20 cellular contexts compared by ENCODE assay signal in the genomic region with DNA sequence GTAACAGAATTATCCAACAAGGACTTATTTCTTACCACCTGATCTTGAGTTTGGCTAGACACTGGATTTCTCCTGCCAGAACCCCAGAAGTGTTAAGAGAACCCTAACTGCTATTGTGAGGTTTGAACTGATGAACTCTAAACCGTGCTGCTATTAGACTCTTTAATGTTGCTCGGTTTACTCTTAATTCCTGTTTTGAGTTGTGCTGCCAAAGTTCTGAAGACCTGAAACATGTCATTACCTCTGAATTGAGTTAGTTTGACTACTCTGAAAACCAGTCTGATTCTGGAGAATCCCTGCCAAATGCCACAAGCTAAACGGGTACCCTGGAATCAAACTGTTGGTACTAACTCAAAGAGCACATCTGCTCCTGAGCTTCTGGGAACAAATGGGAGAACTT.
DNase-seq lines count a peak whose midpoint lies in the region; ATAC-seq, FAIRE-seq and TF ChIP-seq lines count a peak whose summit lies in the region.
"Had no signal": no experiment of that assay in that cellular context is flagged by ENCODE, and none has a peak within 500 bp of the region (broad histone marks: within the 10 kb centered on the region; RNA-seq: fewer than 3 reads in every experiment).

No MANE protein-coding gene starts in this region.

- H3K4me1 Mint-ChIP-seq in activated T-cell treated with anti-CD3 and anti-CD28 coated beads, Interleukin-2, amount 50 U/mL, for 4 hours (ENCODE audit: low read depth) = peaks cover 66% of the 10 kb centered on the region
- H3K4me1 Mint-ChIP-seq in activated T-helper 17 cell treated with anti-CD3 and anti-CD28 coated beads, Interleukin-2, amount 50 U/mL, for 72 hours = peaks cover 47% of the 10 kb centered on the region
- H3K4me1 Mint-ChIP-seq in chondrocyte (ENCODE audit: low read depth) = peaks cover 47% of the 10 kb centered on the region

- no peak overlapping the region for H3K27ac Mint-ChIP-seq in activated T-helper 17 cell treated with anti-CD3 and anti-CD28 coated beads, Interleukin-2, amount 50 U/mL, for 72 hours
- no peak overlapping the region for H3K27ac Mint-ChIP-seq in chondrocyte (ENCODE audit: unreplicated experiment)

- no peak for DNase-seq in activated T-cell treated with anti-CD3 and anti-CD28 coated beads, Interleukin-2, amount 50 U/mL, for 4 hours
- DNase-seq in activated T-cell treated with anti-CD3 and anti-CD28 coated beads, Interleukin-2, amount 50 U/mL, for 1 hour = no peak
- DNase-seq in GM18507 (ENCODE audit: extremely low spot score, insufficient read length, low read depth) = no peak
- no peak for DNase-seq in chondrocyte (ENCODE audit: low spot score)
- no peak for DNase-seq in A172 (ENCODE audit: low spot score)
- DNase-seq: ACHN; BE2C; C1 segment of cervical spinal cord; Caco-2; CD4-positive, CD25-positive, alpha-beta regulatory T cell; H9; IMR-90 had no signal

- no peak for TF ChIP-seq CTCF in chondrocyte (IDR thresholded peaks at IDR 0.05)

- no peaks in the 10 kb centered on the region for H3K27me3 Mint-ChIP-seq in activated T-cell treated with anti-CD3 and anti-CD28 coated beads, Interleukin-2, amount 50 U/mL, for 4 hours (ENCODE audit: low read depth)
- no peaks in the 10 kb centered on the region for H3K27me3 Mint-ChIP-seq in activated T-helper 17 cell treated with anti-CD3 and anti-CD28 coated beads, Interleukin-2, amount 50 U/mL, for 72 hours
- no peaks in the 10 kb centered on the region for H3K27me3 Mint-ChIP-seq in chondrocyte (ENCODE audit: low read depth)
- H3K27me3 Mint-ChIP-seq: CD4-positive, CD25-positive, alpha-beta regulatory T cell had no signal

- H3K36me3 Mint-ChIP-seq in activated T-cell treated with anti-CD3 and anti-CD28 coated beads, Interleukin-2, amount 50 U/mL, for 4 hours (ENCODE audit: insufficient read depth) = peaks cover 11% of the 10 kb centered on the region
- H3K36me3 Mint-ChIP-seq in activated T-helper 17 cell treated with anti-CD3 and anti-CD28 coated beads, Interleukin-2, amount 50 U/mL, for 72 hours (ENCODE audit: low read depth) = peaks cover 6% of the 10 kb centered on the region
- no peaks in the 10 kb centered on the region for H3K36me3 Mint-ChIP-seq in chondrocyte (ENCODE audit: low read depth)

- no peak overlapping the region for H3K4me3 Mint-ChIP-seq in activated T-cell treated with anti-CD3 and anti-CD28 coated beads, Interleukin-2, amount 50 U/mL, for 4 hours
- peak overlapping the region; percentile 27 for H3K4me3 Mint-ChIP-seq in activated T-helper 17 cell treated with anti-CD3 and anti-CD28 coated beads, Interleukin-2, amount 50 U/mL, for 72 hours
- H3K4me3 Mint-ChIP-seq in chondrocyte (ENCODE audit: unreplicated experiment) = no peak overlapping the region
- H3K4me3 Mint-ChIP-seq: CD4-positive, CD25-positive, alpha-beta regulatory T cell; H9 had no signal

- peak; percentile 20 to 45 for ATAC-seq in activated T-cell treated with anti-CD3 and anti-CD28 coated beads, Interleukin-2, amount 50 U/mL, for 4 hours
- ATAC-seq in activated T-helper 17 cell treated with anti-CD3 and anti-CD28 coated beads, Interleukin-2, amount 50 U/mL, for 72 hours (replicated peaks) = peak; percentile 51
- no peak for ATAC-seq in GM19467 (IDR thresholded peaks at IDR 0.05; ENCODE audit: unreplicated experiment)

- H3K9me3 Mint-ChIP-seq in activated T-cell treated with anti-CD3 and anti-CD28 coated beads, Interleukin-2, amount 50 U/mL, for 4 hours = no peaks in the 10 kb centered on the region
- H3K9me3 Mint-ChIP-seq in activated T-helper 17 cell treated with anti-CD3 and anti-CD28 coated beads, Interleukin-2, amount 50 U/mL, for 72 hours = no peaks in the 10 kb centered on the region
- no peaks in the 10 kb centered on the region for H3K9me3 Mint-ChIP-seq in chondrocyte (ENCODE audit: low read depth)
- H3K9me3 Mint-ChIP-seq: H9 had no signal

- peak; percentile 60 for FAIRE-seq in GM18507 (lab: Jason Lieb, UNC)
- FAIRE-seq: A204.1, D721Med, G401.6, GM12891, H1, HTR-8/SVneo had no signal
